18 cellular contexts compared by ENCODE assay signal in genomic region chr9:107740088-107740980, GRCh38.
DNase-seq lines count a peak whose midpoint lies in the region; ATAC-seq and TF ChIP-seq lines count a peak whose summit lies in the region.
"Had no signal": no experiment of that assay in that cellular context is flagged by ENCODE, and none has a peak within 500 bp of the region (broad histone marks: within the 10 kb centered on the region; RNA-seq: fewer than 3 reads in every experiment).

No MANE protein-coding gene starts in this region.

- no peak overlapping the region for H3K4me3 Mint-ChIP-seq in brain
- H3K4me3 Mint-ChIP-seq: activated B cell treated with CpG ODN at 0.5 μM for 24 hours; activated CD8-positive, alpha-beta memory T cell treated with anti-CD3 and anti-CD28 coated beads, Interleukin-2, amount 10 ng/mL, durations not matched to agents 7 days and 5 days; CD14-positive monocyte; T-cell had no signal

- H3K4me1 ChIP-seq in IMR-90 (ENCODE audit: control insufficient read depth, insufficient read depth, low read length): peaks cover 28% of the 10 kb centered on the region
- peaks cover 41% of the 10 kb centered on the region for H3K4me1 ChIP-seq in left ventricle myocardium inferior
- peaks cover 13 to 22% (median 18%) of the 10 kb centered on the region in 3 donors for H3K4me1 ChIP-seq in skeletal muscle tissue (ENCODE audit: control insufficient read depth in 3 of 3, insufficient read depth in 3 of 3, low read length in 3 of 3)

- H3K14ac ChIP-seq in IMR-90 (replicated peaks; ENCODE audit: low read depth, low read length): peak overlapping the region; percentile 43; the same call in 1 of the 2 replicates

- H3K9me1 ChIP-seq in IMR-90 (ENCODE audit: insufficient read depth, low read length): peaks cover 9% of the 10 kb centered on the region

- DNase-seq in IMR-90 (no peak), left ventricle myocardium inferior (peak; percentile 39), activated gamma-delta T cell (lab: John Stamatoyannopoulos, UW) (no peak), NCI-H510A (lab: John Stamatoyannopoulos, UW) (no peak), cerebellum (ENCODE audit: low spot score) (no peak)
- DNase-seq: activated B cell treated with CpG ODN at 0.5 μM for 24 hours; activated CD8-positive, alpha-beta memory T cell treated with anti-CD3 and anti-CD28 coated beads, Interleukin-2, amount 10 ng/mL, durations not matched to agents 7 days and 5 days; DMS79 treated with DMSO at 0.1 percent for 48 hours; NCI-H187 treated with DMSO at 0.1 percent for 48 hours; NCI-H524 treated with DMSO at 0.1 percent for 48 hours; stimulated activated CD4-positive, alpha-beta T cell treated with anti-CD3 and anti-CD28 coated beads, Interleukin-4, amount 100 ng/mL, for 24 hours; T-cell had no signal

- no peaks in the 10 kb centered on the region for H3K9me3 ChIP-seq in IMR-90 (ENCODE audit: control insufficient read depth, insufficient read depth, low read length)
- H3K9me3 ChIP-seq in left ventricle myocardium inferior (replicated peaks): no peaks in the 10 kb centered on the region
- H3K9me3 ChIP-seq in skeletal muscle tissue (ENCODE audit: control insufficient read depth in 3 of 3, low read length in 3 of 3): no peaks in the 10 kb centered on the region

- H3K36me3 Mint-ChIP-seq in brain: no peaks in the 10 kb centered on the region
- H3K36me3 Mint-ChIP-seq: activated CD8-positive, alpha-beta memory T cell treated with anti-CD3 and anti-CD28 coated beads, Interleukin-2, amount 10 ng/mL, durations not matched to agents 7 days and 5 days; CD14-positive monocyte; T-cell had no signal

- H3K4me1 Mint-ChIP-seq in brain: peaks cover 51% of the 10 kb centered on the region
- H3K4me1 Mint-ChIP-seq: activated B cell treated with CpG ODN at 0.5 μM for 24 hours; activated CD8-positive, alpha-beta memory T cell treated with anti-CD3 and anti-CD28 coated beads, Interleukin-2, amount 10 ng/mL, durations not matched to agents 7 days and 5 days; T-cell had no signal

- BruUV-seq in IMR-90 (replicated peaks; lab: Mats Ljungman, UMichigan): no TSS peak

- dilution Hi-C loops in IMR-90 (cut with HindIII; ENCODE audit: low sequenced_read_pairs, unreplicated experiment): no loop called here

- no peak overlapping the region for H3K56ac ChIP-seq in IMR-90 (ENCODE audit: extremely low read depth, insufficient read depth, low read length)

- H3K27me3 ChIP-seq in IMR-90 (ENCODE audit: control insufficient read depth, insufficient read depth, low read length) (no peaks in the 10 kb centered on the region), left ventricle myocardium inferior (ENCODE audit: low read depth) (no peaks in the 10 kb centered on the region), skeletal muscle tissue (ENCODE audit: control insufficient read depth in 3 of 3, insufficient read depth in 3 of 3, low read length in 3 of 3) (no peaks in the 10 kb centered on the region)
- H3K27me3 ChIP-seq: foreskin keratinocyte had no signal

- H4K5ac ChIP-seq in IMR-90 (ENCODE audit: low read depth, low read length): peak overlapping the region; percentile 26; the same call in 1 of the 2 replicates

- H2AFZ ChIP-seq in IMR-90 (replicated peaks; ENCODE audit: low read length, poor library complexity): peak overlapping the region; percentile 37

- peak overlapping the region; percentile 32 for H2AK9ac ChIP-seq in IMR-90 (replicated peaks; ENCODE audit: low read depth, low read length, poor library complexity)

- 90% methylated on average over 3 of the region's 10 CpGs; no CpG with 5 or more reads in 1 of the 2 experiments for WGBS in IMR-90 (ENCODE audit: extremely low coverage in 2 of 2, insufficient read length in 1 of 2), 2 experiments

- peaks cover 18% of the 10 kb centered on the region for H3K27me3 Mint-ChIP-seq in brain
- H3K27me3 Mint-ChIP-seq: activated CD8-positive, alpha-beta memory T cell treated with anti-CD3 and anti-CD28 coated beads, Interleukin-2, amount 10 ng/mL, durations not matched to agents 7 days and 5 days; T-cell had no signal

- no peak for TF ChIP-seq CTCF in IMR-90 (conservative IDR thresholded peaks at IDR 0.05; ENCODE audit: low read depth, low read length)
- no peak for TF ChIP-seq CTCF in brain (conservative IDR thresholded peaks at IDR 0.05)
- TF ChIP-seq CTCF in left ventricle myocardium inferior (IDR thresholded peaks at IDR 0.05; ENCODE audit: borderline replicate concordance): no peak

- H2BK120ac ChIP-seq in IMR-90 (ENCODE audit: low read depth, low read length): peak overlapping the region; percentile 81

- no peaks in the 10 kb centered on the region; a peak in 1 of 4 replicates for H3K79me1 ChIP-seq in IMR-90 (ENCODE audit: low read depth in 1 of 2, low read length in 2 of 2)

- H4K91ac ChIP-seq in IMR-90 (ENCODE audit: insufficient read depth, low read depth, low read length): peak overlapping the region; percentile 61; the same call in 1 of the 2 replicates

- peak overlapping the region; percentile 73 for H2BK20ac ChIP-seq in IMR-90 (ENCODE audit: low read depth, low read length)

- H3K4me2 ChIP-seq in IMR-90 (ENCODE audit: low read depth, low read length): no peak overlapping the region

- H3K9ac ChIP-seq in IMR-90 (ENCODE audit: low read depth, low read length): no peak overlapping the region
- no peak overlapping the region for H3K9ac ChIP-seq in skeletal muscle tissue (ENCODE audit: low read depth in 1 of 3, low read length in 3 of 3)

- peak overlapping the region; percentile 71 for H3K4ac ChIP-seq in IMR-90 (ENCODE audit: low read depth, low read length)

- intact Hi-C loops in IMR-90 (cut with micrococcal nuclease): no loop called here
- intact Hi-C loops in left ventricle myocardium inferior (cut with micrococcal nuclease): no loop called here

- ATAC-seq in IMR-90 (ENCODE audit: low read depth): no peak
- ATAC-seq in HG02678 (IDR thresholded peaks at IDR 0.05; ENCODE audit: unreplicated experiment): no peak
- ATAC-seq: activated CD8-positive, alpha-beta memory T cell treated with anti-CD3 and anti-CD28 coated beads, Interleukin-2, amount 10 ng/mL, durations not matched to agents 7 days and 5 days; T-cell had no signal

- no peak overlapping the region for H2BK5ac ChIP-seq in IMR-90 (ENCODE audit: low read depth, low read length, poor library complexity, severe bottlenecking)

- no peak for TF ChIP-seq RAD21 in IMR-90 (IDR thresholded peaks at IDR 0.05; ENCODE audit: low read length)

- CTCF ChIA-PET in IMR-90 (lab: Yijun Ruan, JAX): interaction anchor here (0.6 to 0.7 kb wide), 3 partner anchors 132 to 1703 kb away, joined by 3 to 7 read pairs (median 3); no protein-coding TSS in a partner anchor

- no peak overlapping the region for H3K23ac ChIP-seq in IMR-90 (ENCODE audit: low read depth, low read length)

- H3K18ac ChIP-seq in IMR-90 (ENCODE audit: low read depth, low read length): peak overlapping the region; percentile 62; the same call in 1 of the 2 replicates

- no peaks in the 10 kb centered on the region for H4K20me1 ChIP-seq in IMR-90 (ENCODE audit: insufficient read depth, low read length)

- peak overlapping the region; percentile 75; the same call in 1 of the 3 replicates for H2BK15ac ChIP-seq in IMR-90 (ENCODE audit: low read depth, low read length)

- peak overlapping the region; percentile 33 to 53; a peak in 2 of 4 replicates for H4K8ac ChIP-seq in IMR-90 (ENCODE audit: low read depth in 2 of 2, low read length in 2 of 2)

- H3K9me3 Mint-ChIP-seq in brain: no peaks in the 10 kb centered on the region
- H3K9me3 Mint-ChIP-seq: activated B cell treated with CpG ODN at 0.5 μM for 24 hours, CD14-positive monocyte had no signal

- H3K36me3 ChIP-seq in IMR-90 (ENCODE audit: control insufficient read depth, insufficient read depth, low read length) (no peaks in the 10 kb centered on the region), left ventricle myocardium inferior (no peaks in the 10 kb centered on the region), skeletal muscle tissue (ENCODE audit: control insufficient read depth in 3 of 3, insufficient read depth in 3 of 3, low read length in 3 of 3) (no peaks in the 10 kb centered on the region)

- POLR2A ChIA-PET in IMR-90 (lab: Charles Lee; ENCODE audit: unreplicated experiment): no interaction called here

- peak overlapping the region; percentile 59 for H2AK5ac ChIP-seq in IMR-90 (ENCODE audit: low read depth, low read length)

- in situ Hi-C loops in IMR-90 (cut with MboI; ENCODE audit: low sequenced_read_pairs): loop anchor here (25.0 kb wide), 2 partner anchors 822 to 853 kb away; no protein-coding TSS in a partner anchor

- no peak for TF ChIP-seq POLR2A in IMR-90 (IDR thresholded peaks at IDR 0.05; ENCODE audit: low read depth, low read length)

- peak overlapping the region in 4 of 5 experiments; percentile 1 to 77 (median 16) for H3K27ac Mint-ChIP-seq in brain
- H3K27ac Mint-ChIP-seq: activated B cell treated with CpG ODN at 0.5 μM for 24 hours; activated CD8-positive, alpha-beta memory T cell treated with anti-CD3 and anti-CD28 coated beads, Interleukin-2, amount 10 ng/mL, durations not matched to agents 7 days and 5 days; T-cell had no signal

- H3K27ac ChIP-seq in IMR-90 (ENCODE audit: insufficient read depth, low read length): no peak overlapping the region
- H3K27ac ChIP-seq in left ventricle myocardium inferior (replicated peaks): peak overlapping the region; percentile 76
- peak overlapping the region; percentile 14 for H3K27ac ChIP-seq in skeletal muscle tissue (ENCODE audit: low read depth, low read length)

- H3K4me3 ChIP-seq in IMR-90 (ENCODE audit: insufficient read depth, low read depth, low read length): no peak overlapping the region
- no peak overlapping the region for H3K4me3 ChIP-seq in left ventricle myocardium inferior
- H3K4me3 ChIP-seq in skeletal muscle tissue (ENCODE audit: low read length in 3 of 3): no peak overlapping the region
- H3K4me3 ChIP-seq: lung had no signal

TF ChIP-seq in IMR-90, 13 proteins besides CTCF, POLR2A, EP300 and RAD21 (continues in another document):
- no peak for TF ChIP-seq USF2 (IDR thresholded peaks at IDR 0.05; ENCODE audit: low read depth, low read length)
- TF ChIP-seq CEBPB (IDR thresholded peaks at IDR 0.05; ENCODE audit: low read depth, low read length): no peak
- no peak for TF ChIP-seq MAZ (IDR thresholded peaks at IDR 0.05; ENCODE audit: borderline replicate concordance, low read depth, low read length)
- no peak for TF ChIP-seq RCOR1 (IDR thresholded peaks at IDR 0.05; ENCODE audit: insufficient replicate concordance, low read length)
- no peak for TF ChIP-seq MAFK (IDR thresholded peaks at IDR 0.05; ENCODE audit: low read depth, low read length)
- TF ChIP-seq RFX5 (IDR thresholded peaks at IDR 0.05; ENCODE audit: low read depth, low read length): no peak
- TF ChIP-seq FOS (IDR thresholded peaks at IDR 0.05; ENCODE audit: low read depth, low read length): no peak
